ENCODE assay signal across 8 cellular contexts in genomic region chr3:46895204-46895660, GRCh38. TPM values are rescaled to one million over a fixed set of nuclear protein-coding genes. Genes with fewer than 3 reads are reported as not detected.
A peak's percentile ranks its signal among the peaks of the same experiment; 100 is the strongest.
DNase-seq lines count a peak whose midpoint lies in the region; ATAC-seq and TF ChIP-seq lines count a peak whose summit lies in the region.

No MANE protein-coding gene starts in this region.

- no peak overlapping the region for H3K4me3 Mint-ChIP-seq in MCF 10A (ENCODE audit: unreplicated experiment)

- BruUV-seq in MCF 10A (replicated peaks; lab: Mats Ljungman, UMichigan), result no TSS peak

- intact Hi-C loops in MCF 10A (cut with micrococcal nuclease) (loop anchor here (1.0 to 5.0 kb wide), 3 partner anchors 29 to 190 kb away; no protein-coding TSS in a partner anchor), left colon (cut with DNase I, micrococcal nuclease) (no loop called here)

- H3K4me2 ChIP-seq in Loucy (ENCODE audit: low read depth, low read length, poor library complexity, severe bottlenecking), result no peak overlapping the region

- H3K4me3 ChIP-seq in Loucy (ENCODE audit: low read length, poor library complexity, severe bottlenecking) (no peak overlapping the region), WI38 (ENCODE audit: low read depth, low read length) (no peak overlapping the region)

- DNase-seq in DMS53 (lab: John Stamatoyannopoulos, UW) (peak; percentile 70), MCF 10A (ENCODE audit: unreplicated experiment) (peak; percentile 59), left colon (peak; percentile 50 to 86), NCI-H2171 (lab: John Stamatoyannopoulos, UW) (no peak)
- DNase-seq in stimulated activated CD4-positive, alpha-beta T cell treated with anti-CD3 and anti-CD28 coated beads, TNF-alpha, amount 100 ng/mL, for 4 hours (ENCODE audit: low read depth in 3 of 3), result peak; percentile 60 to 69 (median 63)

- H3K27ac Mint-ChIP-seq in MCF 10A (ENCODE audit: low read depth, unreplicated experiment), result no peak overlapping the region

- H3K27me3 Mint-ChIP-seq in MCF 10A (ENCODE audit: insufficient read depth, unreplicated experiment), result peaks cover 15% of the 10 kb centered on the region

- no peak overlapping the region for H3K9ac ChIP-seq in Loucy (ENCODE audit: low read depth, low read length, poor library complexity, severe bottlenecking)

- TF ChIP-seq CTCF in Loucy (conservative IDR thresholded peaks at IDR 0.05; ENCODE audit: low read length) (peak; percentile 96), WI38 (IDR thresholded peaks at IDR 0.05; ENCODE audit: low read depth, low read length) (peak; percentile 92), MCF 10A (IDR thresholded peaks at IDR 0.05; ENCODE audit: unreplicated experiment) (peak; percentile 89)

- no peaks in the 10 kb centered on the region for H4K20me1 ChIP-seq in Loucy (ENCODE audit: insufficient read depth, low read length, poor library complexity, severe bottlenecking)

- no peak overlapping the region for H2AFZ ChIP-seq in Loucy (ENCODE audit: low read length)

- CTCF ChIA-PET in MCF 10A (lab: Yijun Ruan, JAX), result interaction anchor here (0.5 to 2.4 kb wide), 19 partner anchors 9 to 443 kb away, joined by 3 to 19 read pairs (median 4); no protein-coding TSS in a partner anchor

- H3K9me3 ChIP-seq in Loucy (ENCODE audit: insufficient read depth, low read depth, low read length), result no peaks in the 10 kb centered on the region

- no peaks in the 10 kb centered on the region for H3F3A ChIP-seq in Loucy (ENCODE audit: low read depth)

- H3K9me3 Mint-ChIP-seq in MCF 10A (ENCODE audit: unreplicated experiment), result no peaks in the 10 kb centered on the region

- H3K79me2 ChIP-seq in Loucy (ENCODE audit: insufficient read depth, low read length), result no peaks in the 10 kb centered on the region

- POLR2A ChIA-PET in MCF 10A (lab: Yijun Ruan, JAX), result no interaction called here

- no peaks in the 10 kb centered on the region for H3K36me3 ChIP-seq in Loucy (ENCODE audit: insufficient read depth, low read length)

- no peaks in the 10 kb centered on the region for H3K9me2 ChIP-seq in Loucy (replicated peaks; ENCODE audit: low read depth, low read length)

- no peaks in the 10 kb centered on the region for H3K36me3 Mint-ChIP-seq in MCF 10A (ENCODE audit: insufficient read depth, unreplicated experiment)

- H3K4me1 Mint-ChIP-seq in MCF 10A (ENCODE audit: insufficient read depth, unreplicated experiment), result no peaks in the 10 kb centered on the region

- no peaks in the 10 kb centered on the region for H3K4me1 ChIP-seq in Loucy (ENCODE audit: insufficient read depth, low read length, poor library complexity, severe bottlenecking)

- H3K27me3 ChIP-seq in Loucy (ENCODE audit: insufficient read depth, low read length, poor library complexity, severe bottlenecking), result no peaks in the 10 kb centered on the region

- ATAC-seq in left colon (peak; percentile 62), HG03135 (IDR thresholded peaks at IDR 0.05; ENCODE audit: unreplicated experiment) (no peak)

RNA-seq across cellular contexts. Expression of gene PTH1R, which starts 17.7 kb away (rescaled TPM):
- total RNA-seq in MCF 10A (2022), result not detected in 2 replicates
- 1 to 10 TPM; 1.4 to 1.7 TPM for total RNA-seq in left colon

RNA-seq across cellular contexts. Expression of gene MYL3, which starts 32.0 kb away (rescaled TPM):
- total RNA-seq in MCF 10A (2022) (not detected in 2 replicates), left colon (under 1 TPM; 0.47 to 0.79 TPM)
